ENCODE assay signal across 8 cellular contexts in the genomic region with DNA sequence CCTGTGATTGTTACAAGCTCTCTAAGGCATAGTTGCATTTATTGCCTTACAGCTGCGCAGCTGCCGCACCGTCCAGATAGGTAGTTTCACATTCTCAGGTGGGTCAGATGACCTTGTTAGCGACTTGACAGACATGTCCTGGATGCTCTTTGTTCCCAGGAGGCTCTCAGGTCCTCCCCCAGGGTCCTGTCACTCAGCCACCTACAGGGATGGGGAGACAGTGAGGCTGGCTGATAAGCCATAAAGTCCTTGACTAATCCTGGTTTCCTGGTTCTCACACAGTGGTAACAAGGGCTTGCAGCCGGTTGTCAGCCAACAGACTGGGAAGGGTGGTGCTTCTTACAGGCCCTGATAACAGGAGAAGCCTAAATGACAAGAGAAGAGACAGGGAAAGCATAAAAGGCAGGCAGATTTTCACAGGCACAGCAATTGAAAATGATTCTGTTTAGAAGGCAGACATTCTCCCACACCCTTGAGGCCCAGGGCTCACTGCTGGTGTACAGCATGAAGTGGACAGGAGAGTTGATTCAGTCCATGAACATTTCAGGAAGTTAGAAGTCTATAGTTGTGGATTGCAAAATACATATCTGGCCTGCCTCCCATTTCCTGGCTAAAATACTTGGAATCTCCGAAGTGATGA. TPM values are rescaled to one million over a fixed set of nuclear protein-coding genes. Genes with fewer than 3 reads are reported as not detected.
DNase-seq lines count a peak whose midpoint lies in the region; ATAC-seq, FAIRE-seq and TF ChIP-seq lines count a peak whose summit lies in the region.

No MANE protein-coding gene starts in this region.

- H4K20me1 ChIP-seq in fibroblast of lung (ENCODE audit: control insufficient read depth, extremely low read depth, insufficient read depth, low read length), result peaks cover 20% of the 10 kb centered on the region

- H3K27me3 Mint-ChIP-seq in progenitor cell of endocrine pancreas, result no peaks in the 10 kb centered on the region

- peak overlapping the region; percentile 100 for H3K27ac Mint-ChIP-seq in progenitor cell of endocrine pancreas

- H3K27ac ChIP-seq in RWPE1, result peak overlapping the region; percentile 81
- peak overlapping the region; percentile 96 for H3K27ac ChIP-seq in fibroblast of lung (ENCODE audit: insufficient read depth, low read length)

- H3K9me3 ChIP-seq in fibroblast of lung (ENCODE audit: control insufficient read depth, insufficient read depth, low read depth, low read length), result no peaks in the 10 kb centered on the region

- peak overlapping the region; percentile 73 for H3K4me2 ChIP-seq in fibroblast of lung (ENCODE audit: extremely low read depth, insufficient read depth, low read length)

- H2AFZ ChIP-seq in fibroblast of lung (ENCODE audit: low read length), result no peak overlapping the region

- H3K4me1 ChIP-seq in fibroblast of lung (ENCODE audit: control insufficient read depth, extremely low read depth, insufficient read depth, low read length), result peaks cover 29% of the 10 kb centered on the region

- FAIRE-seq in frontal cortex (lab: Jason Lieb, UNC), result no peak

- H3K36me3 ChIP-seq in fibroblast of lung (ENCODE audit: control insufficient read depth, insufficient read depth, low read length), result peaks cover 10% of the 10 kb centered on the region

- peaks cover 91% of the 10 kb centered on the region for H3K79me2 ChIP-seq in fibroblast of lung (ENCODE audit: control insufficient read depth, insufficient read depth, low read length)

- H3K4me3 ChIP-seq in GM12864 (ENCODE audit: low read depth, low read length), result peak overlapping the region; percentile 0; the same call in 1 of the 2 replicates
- peak overlapping the region; percentile 29 to 99 (median 86) for H3K4me3 ChIP-seq in fibroblast of lung (replicated peaks in 1 of 4; ENCODE audit: control extremely low read depth in 1 of 4, insufficient read depth in 1 of 4, low read depth in 3 of 4, low read length in 4 of 4)

- peaks cover 7% of the 10 kb centered on the region for H3K36me3 Mint-ChIP-seq in progenitor cell of endocrine pancreas (ENCODE audit: insufficient read depth)

- no peak overlapping the region for H3K9ac ChIP-seq in fibroblast of lung (ENCODE audit: insufficient read depth, low read length)

- no peak for DNase-seq in GM12864 (ENCODE audit: low read depth)
- DNase-seq in RWPE1 (ENCODE audit: low spot score), result no peak
- DNase-seq in fibroblast of lung (ENCODE audit: low read depth in 2 of 2), result peak; percentile 76 to 82
- DNase-seq in progenitor cell of endocrine pancreas (ENCODE audit: low spot score, unreplicated experiment), result no peak
- no peak for DNase-seq in ureter (ENCODE audit: low spot score)
- no peak for DNase-seq in frontal cortex (ENCODE audit: low spot score in 2 of 2)
- no peak for DNase-seq in NCI-H1092 treated with DMSO at 0.1 percent for 48 hours (lab: John Stamatoyannopoulos, UW)

- peak overlapping the region; percentile 100 for H3K4me3 Mint-ChIP-seq in progenitor cell of endocrine pancreas (ENCODE audit: low read depth)

- TF ChIP-seq CTCF in GM12864 (IDR thresholded peaks at IDR 0.05; ENCODE audit: low read depth, low read length, missing control alignments) (no peak), RWPE1 (conservative IDR thresholded peaks at IDR 0.05; ENCODE audit: low read depth) (no peak), fibroblast of lung (conservative IDR thresholded peaks at IDR 0.05 in 1 of 2, IDR thresholded peaks at IDR 0.05 in 1 of 2; ENCODE audit: low read depth in 1 of 2, low read length in 2 of 2) (no peak), progenitor cell of endocrine pancreas (IDR thresholded peaks at IDR 0.05; ENCODE audit: unreplicated experiment) (no peak)

- H3K4me1 Mint-ChIP-seq in progenitor cell of endocrine pancreas (ENCODE audit: low read depth), result peaks cover 54% of the 10 kb centered on the region

- POLR2A ChIA-PET in RWPE1 (lab: Yijun Ruan, JAX; ENCODE audit: low non-redundant PET), result no interaction called here

- no peaks in the 10 kb centered on the region for H3K9me3 Mint-ChIP-seq in progenitor cell of endocrine pancreas (ENCODE audit: low read depth)

- no peaks in the 10 kb centered on the region for H3K27me3 ChIP-seq in fibroblast of lung (ENCODE audit: control insufficient read depth, insufficient read depth, low read length)

- CTCF ChIA-PET in RWPE1 (lab: Yijun Ruan, JAX), result interaction anchor here (1.1 kb wide), 1 partner anchor 25 kb away, joined by 3 read pairs; no protein-coding TSS in a partner anchor

- ATAC-seq in GM21515 (IDR thresholded peaks at IDR 0.05; ENCODE audit: unreplicated experiment), result no peak

RNA-seq across cellular contexts. Expression of a gene that starts 2.9 kb away (rescaled TPM):
- total RNA-seq in fibroblast of lung (195 and 261 TPM in 2 replicates), progenitor cell of endocrine pancreas (259 and 267 TPM in 2 replicates), ureter (361 TPM), frontal cortex (107 TPM)
- 546 and 642 TPM in 2 replicates for polyA plus RNA-seq in fibroblast of lung
- polyA plus RNA-seq in fibroblast of lung (2012), result 456 and 567 TPM in 2 replicates
- 684 and 840 TPM in 2 replicates for polyA minus RNA-seq in fibroblast of lung (ENCODE audit: low replicate concordance)

RNA-seq across cellular contexts. Expression of a gene that starts 17.7 kb away (rescaled TPM):
- 7.6 and 8.0 TPM in 2 replicates for total RNA-seq in fibroblast of lung
- 4.8 and 7.0 TPM in 2 replicates for polyA plus RNA-seq in fibroblast of lung
- 8.5 and 15.4 TPM in 2 replicates for polyA plus RNA-seq in fibroblast of lung (2012)
- polyA minus RNA-seq in fibroblast of lung (ENCODE audit: low replicate concordance), result 2.6 and 6.9 TPM in 2 replicates
- 20.2 and 22.4 TPM in 2 replicates for total RNA-seq in progenitor cell of endocrine pancreas
- total RNA-seq in ureter, result 16.5 TPM
- total RNA-seq in frontal cortex, result 4.1 TPM

RNA-seq across cellular contexts. Expression of a gene that starts 23.7 kb away (rescaled TPM):
- 51.7 and 61.6 TPM in 2 replicates for total RNA-seq in fibroblast of lung
- 39.5 and 41.0 TPM in 2 replicates for polyA plus RNA-seq in fibroblast of lung
- 55.0 and 70.4 TPM in 2 replicates for polyA plus RNA-seq in fibroblast of lung (2012)
- polyA minus RNA-seq in fibroblast of lung (ENCODE audit: low replicate concordance), result 7.1 and 30.6 TPM in 2 replicates
- 50.3 and 52.3 TPM in 2 replicates for total RNA-seq in progenitor cell of endocrine pancreas
- 43.7 TPM for total RNA-seq in ureter
- 33.4 TPM for total RNA-seq in frontal cortex

RNA-seq across cellular contexts. Expression of a gene that starts 54.7 kb away (rescaled TPM):
- total RNA-seq in fibroblast of lung (325 and 479 TPM in 2 replicates), progenitor cell of endocrine pancreas (96.3 and 101 TPM in 2 replicates), ureter (182 TPM), frontal cortex (130 TPM)
- polyA plus RNA-seq in fibroblast of lung, result 217 and 286 TPM in 2 replicates
- polyA plus RNA-seq in fibroblast of lung (2012), result 265 and 391 TPM in 2 replicates
- 101 and 146 TPM in 2 replicates for polyA minus RNA-seq in fibroblast of lung (ENCODE audit: low replicate concordance)

Comparison
In these comparisons a context has a peak if more than half of its experiments do, and no peak if none do; other contexts are left out.
1. DNase-seq: peak in fibroblast of lung (2 of 2); none in GM12864 (single experiment), RWPE1 (single experiment), progenitor cell of endocrine pancreas (single experiment), ureter (single experiment), frontal cortex (0 of 2) and NCI-H1092 treated with DMSO at 0.1 percent for 48 hours (single experiment).